1 cellular context compared by ENCODE assay signal in the genomic region with DNA sequence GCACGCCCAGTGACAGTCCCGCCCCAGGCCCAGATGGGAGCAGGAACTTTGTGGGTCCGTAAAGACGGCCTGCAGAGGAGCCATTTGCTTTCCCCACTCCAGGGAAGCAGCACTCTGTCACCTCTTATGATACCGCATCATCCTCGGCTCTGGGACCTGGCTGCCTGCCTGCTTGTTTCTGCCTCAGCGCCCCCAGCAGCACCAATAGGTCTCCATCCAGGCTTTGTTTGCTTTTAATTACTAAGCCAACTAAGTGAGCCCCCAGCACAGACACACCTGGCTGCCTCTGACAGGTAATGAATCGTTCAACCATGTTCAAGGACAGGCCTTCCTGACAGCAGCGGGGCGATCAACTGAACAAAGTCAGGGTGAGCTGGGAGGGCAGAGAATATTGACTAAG.
TF ChIP-seq lines count a peak whose summit lies in the region.

No MANE protein-coding gene starts in this region.

TF ChIP-seq in GM23338, 12 proteins besides CTCF, POLR2A, EP300 and RAD21:
- TF ChIP-seq, protein P1, sequence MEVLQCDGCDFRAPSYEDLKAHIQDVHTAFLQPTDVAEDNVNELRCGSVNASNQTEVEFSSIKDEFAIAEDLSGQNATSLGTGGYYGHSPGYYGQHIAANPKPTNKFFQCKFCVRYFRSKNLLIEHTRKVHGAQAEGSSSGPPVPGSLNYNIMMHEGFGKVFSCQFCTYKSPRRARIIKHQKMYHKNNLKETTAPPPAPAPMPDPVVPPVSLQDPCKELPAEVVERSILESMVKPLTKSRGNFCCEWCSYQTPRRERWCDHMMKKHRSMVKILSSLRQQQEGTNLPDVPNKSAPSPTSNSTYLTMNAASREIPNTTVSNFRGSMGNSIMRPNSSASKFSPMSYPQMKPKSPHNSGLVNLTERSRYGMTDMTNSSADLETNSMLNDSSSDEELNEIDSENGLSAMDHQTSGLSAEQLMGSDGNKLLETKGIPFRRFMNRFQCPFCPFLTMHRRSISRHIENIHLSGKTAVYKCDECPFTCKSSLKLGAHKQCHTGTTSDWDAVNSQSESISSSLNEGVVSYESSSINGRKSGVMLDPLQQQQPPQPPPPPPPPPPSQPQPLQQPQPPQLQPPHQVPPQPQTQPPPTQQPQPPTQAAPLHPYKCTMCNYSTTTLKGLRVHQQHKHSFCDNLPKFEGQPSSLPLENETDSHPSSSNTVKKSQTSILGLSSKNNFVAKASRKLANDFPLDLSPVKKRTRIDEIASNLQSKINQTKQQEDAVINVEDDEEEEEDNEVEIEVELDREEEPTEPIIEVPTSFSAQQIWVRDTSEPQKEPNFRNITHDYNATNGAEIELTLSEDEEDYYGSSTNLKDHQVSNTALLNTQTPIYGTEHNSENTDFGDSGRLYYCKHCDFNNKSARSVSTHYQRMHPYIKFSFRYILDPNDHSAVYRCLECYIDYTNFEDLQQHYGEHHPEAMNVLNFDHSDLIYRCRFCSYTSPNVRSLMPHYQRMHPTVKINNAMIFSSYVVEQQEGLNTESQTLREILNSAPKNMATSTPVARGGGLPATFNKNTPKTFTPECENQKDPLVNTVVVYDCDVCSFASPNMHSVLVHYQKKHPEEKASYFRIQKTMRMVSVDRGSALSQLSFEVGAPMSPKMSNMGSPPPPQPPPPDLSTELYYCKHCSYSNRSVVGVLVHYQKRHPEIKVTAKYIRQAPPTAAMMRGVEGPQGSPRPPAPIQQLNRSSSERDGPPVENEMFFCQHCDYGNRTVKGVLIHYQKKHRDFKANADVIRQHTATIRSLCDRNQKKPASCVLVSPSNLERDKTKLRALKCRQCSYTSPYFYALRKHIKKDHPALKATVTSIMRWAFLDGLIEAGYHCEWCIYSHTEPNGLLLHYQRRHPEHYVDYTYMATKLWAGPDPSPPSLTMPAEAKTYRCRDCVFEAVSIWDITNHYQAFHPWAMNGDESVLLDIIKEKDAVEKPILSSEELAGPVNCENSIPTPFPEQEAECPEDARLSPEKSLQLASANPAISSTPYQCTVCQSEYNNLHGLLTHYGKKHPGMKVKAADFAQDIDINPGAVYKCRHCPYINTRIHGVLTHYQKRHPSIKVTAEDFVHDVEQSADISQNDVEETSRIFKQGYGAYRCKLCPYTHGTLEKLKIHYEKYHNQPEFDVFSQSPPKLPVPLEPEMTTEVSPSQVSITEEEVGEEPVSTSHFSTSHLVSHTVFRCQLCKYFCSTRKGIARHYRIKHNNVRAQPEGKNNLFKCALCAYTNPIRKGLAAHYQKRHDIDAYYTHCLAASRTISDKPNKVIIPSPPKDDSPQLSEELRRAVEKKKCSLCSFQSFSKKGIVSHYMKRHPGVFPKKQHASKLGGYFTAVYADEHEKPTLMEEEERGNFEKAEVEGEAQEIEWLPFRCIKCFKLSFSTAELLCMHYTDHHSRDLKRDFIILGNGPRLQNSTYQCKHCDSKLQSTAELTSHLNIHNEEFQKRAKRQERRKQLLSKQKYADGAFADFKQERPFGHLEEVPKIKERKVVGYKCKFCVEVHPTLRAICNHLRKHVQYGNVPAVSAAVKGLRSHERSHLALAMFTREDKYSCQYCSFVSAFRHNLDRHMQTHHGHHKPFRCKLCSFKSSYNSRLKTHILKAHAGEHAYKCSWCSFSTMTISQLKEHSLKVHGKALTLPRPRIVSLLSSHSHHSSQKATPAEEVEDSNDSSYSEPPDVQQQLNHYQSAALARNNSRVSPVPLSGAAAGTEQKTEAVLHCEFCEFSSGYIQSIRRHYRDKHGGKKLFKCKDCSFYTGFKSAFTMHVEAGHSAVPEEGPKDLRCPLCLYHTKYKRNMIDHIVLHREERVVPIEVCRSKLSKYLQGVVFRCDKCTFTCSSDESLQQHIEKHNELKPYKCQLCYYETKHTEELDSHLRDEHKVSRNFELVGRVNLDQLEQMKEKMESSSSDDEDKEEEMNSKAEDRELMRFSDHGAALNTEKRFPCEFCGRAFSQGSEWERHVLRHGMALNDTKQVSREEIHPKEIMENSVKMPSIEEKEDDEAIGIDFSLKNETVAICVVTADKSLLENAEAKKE (CRISPR knock-in tag; IDR thresholded peaks at IDR 0.05), result no peak
- TF ChIP-seq, protein P2, sequence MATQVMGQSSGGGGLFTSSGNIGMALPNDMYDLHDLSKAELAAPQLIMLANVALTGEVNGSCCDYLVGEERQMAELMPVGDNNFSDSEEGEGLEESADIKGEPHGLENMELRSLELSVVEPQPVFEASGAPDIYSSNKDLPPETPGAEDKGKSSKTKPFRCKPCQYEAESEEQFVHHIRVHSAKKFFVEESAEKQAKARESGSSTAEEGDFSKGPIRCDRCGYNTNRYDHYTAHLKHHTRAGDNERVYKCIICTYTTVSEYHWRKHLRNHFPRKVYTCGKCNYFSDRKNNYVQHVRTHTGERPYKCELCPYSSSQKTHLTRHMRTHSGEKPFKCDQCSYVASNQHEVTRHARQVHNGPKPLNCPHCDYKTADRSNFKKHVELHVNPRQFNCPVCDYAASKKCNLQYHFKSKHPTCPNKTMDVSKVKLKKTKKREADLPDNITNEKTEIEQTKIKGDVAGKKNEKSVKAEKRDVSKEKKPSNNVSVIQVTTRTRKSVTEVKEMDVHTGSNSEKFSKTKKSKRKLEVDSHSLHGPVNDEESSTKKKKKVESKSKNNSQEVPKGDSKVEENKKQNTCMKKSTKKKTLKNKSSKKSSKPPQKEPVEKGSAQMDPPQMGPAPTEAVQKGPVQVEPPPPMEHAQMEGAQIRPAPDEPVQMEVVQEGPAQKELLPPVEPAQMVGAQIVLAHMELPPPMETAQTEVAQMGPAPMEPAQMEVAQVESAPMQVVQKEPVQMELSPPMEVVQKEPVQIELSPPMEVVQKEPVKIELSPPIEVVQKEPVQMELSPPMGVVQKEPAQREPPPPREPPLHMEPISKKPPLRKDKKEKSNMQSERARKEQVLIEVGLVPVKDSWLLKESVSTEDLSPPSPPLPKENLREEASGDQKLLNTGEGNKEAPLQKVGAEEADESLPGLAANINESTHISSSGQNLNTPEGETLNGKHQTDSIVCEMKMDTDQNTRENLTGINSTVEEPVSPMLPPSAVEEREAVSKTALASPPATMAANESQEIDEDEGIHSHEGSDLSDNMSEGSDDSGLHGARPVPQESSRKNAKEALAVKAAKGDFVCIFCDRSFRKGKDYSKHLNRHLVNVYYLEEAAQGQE (IDR thresholded peaks at IDR 0.05; ENCODE audit: unreplicated experiment), result no peak
- TF ChIP-seq EZH2phosphoT487 (IDR thresholded peaks at IDR 0.05; ENCODE audit: unreplicated experiment) (no peak), POLR2AphosphoS5 (IDR thresholded peaks at IDR 0.05; ENCODE audit: low read depth) (no peak), NANOG (IDR thresholded peaks at IDR 0.05; ENCODE audit: borderline replicate concordance) (no peak), STAT1 (IDR thresholded peaks at IDR 0.05; ENCODE audit: unreplicated experiment) (no peak), ZNF331 (CRISPR knock-in tag; IDR thresholded peaks at IDR 0.05; ENCODE audit: low read depth) (no peak), CREB1 (CRISPR knock-in tag; IDR thresholded peaks at IDR 0.05; ENCODE audit: low read depth) (no peak)
